8 cellular contexts compared by ENCODE assay signal in the genomic region with DNA sequence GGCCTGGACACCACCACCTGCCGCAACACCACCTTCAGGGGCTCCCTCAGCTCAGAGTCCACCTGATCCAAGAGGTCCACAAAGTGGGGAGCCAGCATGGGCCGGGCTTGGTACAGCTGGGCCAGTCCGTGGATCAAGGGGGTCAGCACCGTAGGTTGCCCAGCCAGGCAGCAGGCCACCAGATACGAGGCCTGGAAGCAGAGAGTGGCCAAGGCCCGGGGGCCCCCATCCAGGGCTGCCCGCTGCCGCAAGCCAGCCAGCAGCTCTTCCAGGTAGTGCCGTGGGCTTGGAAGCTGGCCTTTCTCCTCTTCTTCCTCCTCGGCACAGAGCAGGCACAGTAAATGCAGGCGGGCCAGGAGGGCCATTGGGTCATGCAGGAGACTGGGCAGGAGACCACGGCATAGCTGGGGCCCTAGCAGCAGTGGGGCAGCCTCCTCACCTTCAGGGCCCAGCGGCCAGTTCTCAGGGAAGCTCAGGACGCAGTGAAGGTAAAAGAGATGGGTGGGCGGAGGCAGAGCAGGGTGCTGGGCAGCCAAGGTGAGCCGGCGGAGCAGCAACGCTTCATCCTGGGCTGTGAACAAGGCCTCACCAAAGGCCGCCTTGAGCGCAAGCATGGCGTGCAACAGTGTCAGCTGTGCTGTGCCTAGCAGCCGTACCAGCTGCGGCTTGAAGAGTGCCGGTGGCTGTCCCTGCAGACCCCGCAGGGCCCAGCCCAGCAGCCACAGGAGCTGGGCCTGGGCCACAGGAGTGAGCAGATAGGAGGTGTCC. TPM values are rescaled to one million over a fixed set of nuclear protein-coding genes. Genes with fewer than 3 reads are reported as not detected.
A peak's percentile ranks its signal among the peaks of the same experiment; 100 is the strongest.
DNase-seq lines count a peak whose midpoint lies in the region; ATAC-seq and TF ChIP-seq lines count a peak whose summit lies in the region.

No MANE protein-coding gene starts in this region.

- CTCF ChIA-PET in Panc1 (lab: Charles Lee): interaction anchor here (0.6 to 2.3 kb wide), 14 partner anchors 10 to 213 kb away, joined by 3 to 24 read pairs (median 4); a partner anchor contains a TSS

- intact Hi-C loops in Panc1 (cut with micrococcal nuclease; ENCODE audit: unreplicated experiment): no loop called here
- intact Hi-C loops in posterior vena cava (cut with DNase I): no loop called here

- in situ Hi-C loops in Panc1 (cut with HindIII; ENCODE audit: low pct_unique_long_range_greater_than_20kb, low sequenced_read_pairs): no loop called here

- ATAC-seq in DND-41 (ENCODE audit: insufficient read depth, low read depth) (no peak), Panc1 (no peak)

- H4K20me1 ChIP-seq in DND-41 (ENCODE audit: insufficient read depth, low read length): peaks cover 40% of the 10 kb centered on the region

- H3K9me3 ChIP-seq in DND-41 (ENCODE audit: insufficient read depth, low read length, severe bottlenecking) (no peaks in the 10 kb centered on the region), Panc1 (ENCODE audit: control insufficient read depth, insufficient read depth, low read depth, low read length) (no peaks in the 10 kb centered on the region)

- H3K36me3 ChIP-seq in DND-41 (ENCODE audit: insufficient read depth, low read length): peaks cover 32% of the 10 kb centered on the region
- H3K36me3 ChIP-seq in Panc1 (ENCODE audit: control insufficient read depth, insufficient read depth, low read length): peaks cover 3% of the 10 kb centered on the region; the same call in 1 of the 2 replicates

- no TSS peak for BruUV-seq in Panc1 (replicated peaks; lab: Mats Ljungman, UMichigan)

- H3K4me3 ChIP-seq in DND-41 (ENCODE audit: low read depth in 1 of 2, low read length in 2 of 2) (peak overlapping the region in 1 of 2 experiments; percentile 97; a peak in 2 of 4 replicates), Panc1 (ENCODE audit: low read depth in 2 of 2, low read length in 2 of 2) (peak overlapping the region; percentile 83 to 88)

- peak overlapping the region; percentile 97 for H3K4me2 ChIP-seq in DND-41 (ENCODE audit: insufficient read depth, low read length)

- POLR2A ChIA-PET in Panc1 (lab: Charles Lee): interaction anchor here (0.6 kb wide), 1 partner anchor 13 kb away, joined by 3 read pairs; no protein-coding TSS in a partner anchor

- no peak overlapping the region for H2AFZ ChIP-seq in DND-41 (ENCODE audit: low read depth, low read length)

- H3K27me3 ChIP-seq in DND-41 (ENCODE audit: insufficient read depth, low read length, poor library complexity) (no peaks in the 10 kb centered on the region), Panc1 (ENCODE audit: control insufficient read depth, insufficient read depth, low read length) (no peaks in the 10 kb centered on the region)

- DNase-seq in DND-41 (no peak), Panc1 (ENCODE audit: low read depth, low spot score) (no peak), epithelial cell of prostate (ENCODE audit: low read depth, low spot score) (no peak), posterior vena cava (ENCODE audit: low spot score) (peak; percentile 71), NCI-H2107 (lab: John Stamatoyannopoulos, UW) (no peak), GM03348 (ENCODE audit: low spot score) (no peak)
- no peak for DNase-seq in central memory CD4-positive, alpha-beta T cell
- no peak for DNase-seq in activated CD4-positive, CD25-positive, alpha-beta regulatory T cell (lab: John Stamatoyannopoulos, UW)

- H3K79me2 ChIP-seq in DND-41 (ENCODE audit: insufficient read depth, low read length): peaks cover 19% of the 10 kb centered on the region

- H3K27ac ChIP-seq in DND-41 (ENCODE audit: low read length) (peak overlapping the region; percentile 28; the same call in 1 of the 2 replicates), Panc1 (ENCODE audit: low read length) (peak overlapping the region; percentile 85), epithelial cell of prostate (peak overlapping the region; percentile 90)

- H3K4me1 ChIP-seq in DND-41 (ENCODE audit: insufficient read depth, low read length) (peaks cover 26% of the 10 kb centered on the region), Panc1 (ENCODE audit: control insufficient read depth, insufficient read depth, low read length) (peaks cover 10% of the 10 kb centered on the region)

- peak overlapping the region; percentile 93 for H3K9ac ChIP-seq in DND-41 (ENCODE audit: low read depth, low read length)

- TF ChIP-seq CTCF in DND-41 (IDR thresholded peaks at IDR 0.05; ENCODE audit: borderline replicate concordance, extremely low read depth, low read length, poor library complexity, severe bottlenecking): no peak
- no peak for TF ChIP-seq CTCF in Panc1 (IDR thresholded peaks at IDR 0.05)

RNA-seq across cellular contexts. Expression of a gene that starts 1.7 kb away (rescaled TPM):
- total RNA-seq in Panc1 (2021; ENCODE audit: unreplicated experiment) (35.0 TPM), posterior vena cava (10 to 100 TPM; 10.7 to 15.3 TPM)
- polyA plus RNA-seq in Panc1 (2012; ENCODE audit: insufficient read length): 22.7 TPM

RNA-seq across cellular contexts. Expression of a gene that starts 7.8 kb away (rescaled TPM):
- 0.23 TPM for total RNA-seq in Panc1 (2021; ENCODE audit: unreplicated experiment)
- not detected for polyA plus RNA-seq in Panc1 (2012; ENCODE audit: insufficient read length)
- total RNA-seq in posterior vena cava: not detected

RNA-seq across cellular contexts. Expression of a gene that starts 54.7 kb away (rescaled TPM):
- not detected for total RNA-seq in Panc1 (2021; ENCODE audit: unreplicated experiment)
- 0.47 TPM for polyA plus RNA-seq in Panc1 (2012; ENCODE audit: insufficient read length)
- total RNA-seq in posterior vena cava: under 1 TPM; 0.52 to 0.65 TPM

RNA-seq across cellular contexts. Expression of a gene that starts 58.5 kb away (rescaled TPM):
- total RNA-seq in Panc1 (2021; ENCODE audit: unreplicated experiment): 107 TPM
- polyA plus RNA-seq in Panc1 (2012; ENCODE audit: insufficient read length): 133 TPM
- 10 to 100 TPM; 43.7 to 45.0 TPM for total RNA-seq in posterior vena cava

Comparison
In these comparisons a context has a peak if more than half of its experiments do, and no peak if none do; other contexts are left out.
1. H3K27ac ChIP-seq: peak in every context shown above with its lines; median percentile 90 in epithelial cell of prostate; 85 in Panc1; 28 in DND-41.